8 cellular contexts compared by ENCODE assay signal in genomic region chr17:56960596-56961538, GRCh38. TPM values are rescaled to one million over a fixed set of nuclear protein-coding genes. Genes with fewer than 3 reads are reported as not detected.
DNase-seq lines count a peak whose midpoint lies in the region; ATAC-seq and TF ChIP-seq lines count a peak whose summit lies in the region.

A gene with protein sequence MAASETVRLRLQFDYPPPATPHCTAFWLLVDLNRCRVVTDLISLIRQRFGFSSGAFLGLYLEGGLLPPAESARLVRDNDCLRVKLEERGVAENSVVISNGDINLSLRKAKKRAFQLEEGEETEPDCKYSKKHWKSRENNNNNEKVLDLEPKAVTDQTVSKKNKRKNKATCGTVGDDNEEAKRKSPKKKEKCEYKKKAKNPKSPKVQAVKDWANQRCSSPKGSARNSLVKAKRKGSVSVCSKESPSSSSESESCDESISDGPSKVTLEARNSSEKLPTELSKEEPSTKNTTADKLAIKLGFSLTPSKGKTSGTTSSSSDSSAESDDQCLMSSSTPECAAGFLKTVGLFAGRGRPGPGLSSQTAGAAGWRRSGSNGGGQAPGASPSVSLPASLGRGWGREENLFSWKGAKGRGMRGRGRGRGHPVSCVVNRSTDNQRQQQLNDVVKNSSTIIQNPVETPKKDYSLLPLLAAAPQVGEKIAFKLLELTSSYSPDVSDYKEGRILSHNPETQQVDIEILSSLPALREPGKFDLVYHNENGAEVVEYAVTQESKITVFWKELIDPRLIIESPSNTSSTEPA (minus strand): TSS chr17:56961050. CDS start chr17:56961019, 31 bp downstream.

- H3K27ac ChIP-seq in parathyroid adenoma = peak within 1 kb of the TSS; percentile 85
- peak within 1 kb of the TSS; percentile 83 to 97 (median 91) for H3K27ac ChIP-seq in transverse colon

- DNase-seq in GM12864 (ENCODE audit: low read depth) (peak; percentile 72), NCI-H1092 treated with DMSO at 0.1 percent for 48 hours (lab: John Stamatoyannopoulos, UW) (peak; percentile 95), SKM-1 (lab: John Stamatoyannopoulos, UW; ENCODE audit: unreplicated experiment) (peak; percentile 84), head of caudate nucleus (peak; percentile 88 to 98 (median 96)), transverse colon (peak; percentile 95)

- H2AFZ ChIP-seq in parathyroid adenoma = peak within 1 kb of the TSS; percentile 74

- H3K27me3 Mint-ChIP-seq in activated naive CD8-positive, alpha-beta T cell = no peaks in the 10 kb centered on the region

- H3K9me3 ChIP-seq in parathyroid adenoma (ENCODE audit: control insufficient read depth, low read length) (no peaks in the 10 kb centered on the region), transverse colon (no peaks in the 10 kb centered on the region)

- TF ChIP-seq CTCF in GM12864 (IDR thresholded peaks at IDR 0.05; ENCODE audit: low read depth, low read length, missing control alignments) (peak; percentile 98), parathyroid adenoma (IDR thresholded peaks at IDR 0.05) (peak; percentile 100), transverse colon (IDR thresholded peaks at IDR 0.05) (peak; percentile 99 to 100 (median 99))

- H3K4me1 Mint-ChIP-seq in activated naive CD8-positive, alpha-beta T cell (ENCODE audit: low read depth) = peaks cover 23% of the 10 kb centered on the region

- H3K4me2 ChIP-seq in parathyroid adenoma (ENCODE audit: low read length) = peak within 1 kb of the TSS; percentile 74

- H3K27me3 ChIP-seq in parathyroid adenoma (ENCODE audit: control insufficient read depth, insufficient read depth, low read length) (no peaks in the 10 kb centered on the region), transverse colon (no peaks in the 10 kb centered on the region)

- TF ChIP-seq POLR2A in transverse colon (IDR thresholded peaks at IDR 0.05) = peak; percentile 43

- ATAC-seq in HG02623 (IDR thresholded peaks at IDR 0.05; ENCODE audit: unreplicated experiment) = peak; percentile 93

- H3K9me3 Mint-ChIP-seq in activated naive CD8-positive, alpha-beta T cell (ENCODE audit: low read depth) = no peaks in the 10 kb centered on the region

- no peak for TF ChIP-seq EP300 in transverse colon (IDR thresholded peaks at IDR 0.05; ENCODE audit: low read depth)

- no peaks in the 10 kb centered on the region for H3K36me3 Mint-ChIP-seq in activated naive CD8-positive, alpha-beta T cell

- peaks cover 9% of the 10 kb centered on the region for H3K4me1 ChIP-seq in parathyroid adenoma
- H3K4me1 ChIP-seq in transverse colon = peaks cover 10 to 17% (median 14%) of the 10 kb centered on the region in 4 donors

- H3K4me3 ChIP-seq in GM12864 (ENCODE audit: low read depth, low read length) (peak within 1 kb of the TSS; percentile 66), parathyroid adenoma (ENCODE audit: low read depth, low read length) (peak within 1 kb of the TSS; percentile 98), transverse colon (peak within 1 kb of the TSS; percentile 82 to 100 (median 92))

- H3K79me2 ChIP-seq in parathyroid adenoma = peaks cover 15% of the 10 kb centered on the region

- in situ Hi-C loops in transverse colon (cut with MboI; ENCODE audit: low pct_ligation_motif_present in 1 of 4, low pct_unique_long_range_greater_than_20kb in 1 of 4, low sequenced_read_pairs in 3 of 4) = no loop called here

- H3K4me3 Mint-ChIP-seq in activated naive CD8-positive, alpha-beta T cell = peak within 1 kb of the TSS; percentile 88

- H3K9ac ChIP-seq in parathyroid adenoma = peak within 1 kb of the TSS; percentile 9

- intact Hi-C loops in head of caudate nucleus (cut with DNase I) = loop anchor here (10.0 kb wide), 1 partner anchor 126 kb away; the partner anchor contains the start of genes C17orf67 and DGKE
- intact Hi-C loops in transverse colon (cut with DNase I; ENCODE audit: low total_unique reads) = no loop called here

- 3 to 42% methylated on average over 4 to 59 of the region's 59 CpGs for WGBS in transverse colon (ENCODE audit: low coverage in 1 of 2), 2 donors

- H3K27ac Mint-ChIP-seq in activated naive CD8-positive, alpha-beta T cell = peak within 1 kb of the TSS; percentile 87

- H3K36me3 ChIP-seq in parathyroid adenoma (ENCODE audit: control insufficient read depth, insufficient read depth, low read length) (no peaks in the 10 kb centered on the region), transverse colon (no peaks in the 10 kb centered on the region)

RNA-seq across cellular contexts. Expression of the gene that starts here (rescaled TPM):
- total RNA-seq in transverse colon = 10 to 100 TPM in 2 of 4 donors, 1 to 10 TPM in 2; 1.5 to 12.2 (median 8.2) TPM

Comparison
In these comparisons a context has a peak if more than half of its experiments do, and no peak if none do; other contexts are left out.
1. Peak in every context shown above with its lines: DNase-seq, ATAC-seq, H3K4me3 ChIP-seq and H3K27ac ChIP-seq.